ENCODE assay signal across 17 cellular contexts in genomic region chr14:68774771-68775613, GRCh38. TPM values are rescaled to one million over a fixed set of nuclear protein-coding genes. Genes with fewer than 3 reads are reported as not detected.
A peak's percentile ranks its signal among the peaks of the same experiment; 100 is the strongest.
DNase-seq lines count a peak whose midpoint lies in the region; ATAC-seq, FAIRE-seq and TF ChIP-seq lines count a peak whose summit lies in the region.
"Had no signal": no experiment of that assay in that cellular context is flagged by ENCODE, and none has a peak within 500 bp of the region (broad histone marks: within the 10 kb centered on the region; RNA-seq: fewer than 3 reads in every experiment).

No MANE protein-coding gene starts in this region.

- H3K4me1 Mint-ChIP-seq in activated naive CD8-positive, alpha-beta T cell (ENCODE audit: low read depth) = peaks cover 66% of the 10 kb centered on the region
- peaks cover 55% of the 10 kb centered on the region for H3K4me1 Mint-ChIP-seq in activated naive CD8-positive, alpha-beta T cell treated with anti-CD3 and anti-CD28 coated beads, Interleukin-2, amount 50 U/mL, for 24 hours
- H3K4me1 Mint-ChIP-seq in astrocyte (ENCODE audit: low read depth, unreplicated experiment) = peaks cover 22% of the 10 kb centered on the region
- H3K4me1 Mint-ChIP-seq in activated CD4-positive, alpha-beta T cell treated with anti-CD3 and anti-CD28 coated beads, Interleukin-2, amount 10 ng/mL, durations not matched to agents 24 days and 14 days = peaks cover 44% of the 10 kb centered on the region

- peak; percentile 23 for FAIRE-seq in astrocyte (lab: Jason Lieb, UNC)
- FAIRE-seq: endometrium, RCC 7860 had no signal

- H3K27ac ChIP-seq in astrocyte (ENCODE audit: low read depth, low read length) (no peak overlapping the region), aorta (ENCODE audit: low read depth in 1 of 2, low read length in 2 of 2) (peak overlapping the region in 1 of 2 donors; percentile 10)
- H3K27ac ChIP-seq: testis had no signal

- no peak for DNase-seq in activated naive CD8-positive, alpha-beta T cell treated with anti-CD3 and anti-CD28 coated beads, Interleukin-2, amount 50 U/mL, for 24 hours
- DNase-seq in astrocyte (ENCODE audit: low read depth) = no peak
- peak; percentile 21 for DNase-seq in islet precursor cell
- peak; percentile 59 to 72 for DNase-seq in aorta
- no peak for DNase-seq in stimulated activated CD4-positive, alpha-beta T cell treated with anti-CD3 and anti-CD28 coated beads, Interleukin-4, amount 100 ng/mL, for 1 hour
- DNase-seq in activated CD4-positive, alpha-beta T cell treated with anti-CD3 and anti-CD28 coated beads, Interleukin-2, amount 10 ng/mL, durations not matched to agents 24 days and 14 days = no peak
- DNase-seq: activated CD4-positive, alpha-beta T cell treated with anti-CD3 and anti-CD28 coated beads for 1 hour; activated naive CD8-positive, alpha-beta T cell treated with anti-CD3 and anti-CD28 coated beads for 36 hours; kidney glomerular epithelial cell; testis had no signal

- WGBS in aorta, 2 donors = 74 to 81% methylated on average over 4 of the region's 4 CpGs

- no peak overlapping the region for H3K4me2 ChIP-seq in astrocyte (ENCODE audit: low read length)

- peak overlapping the region; percentile 22 for H3K27ac Mint-ChIP-seq in activated naive CD8-positive, alpha-beta T cell
- H3K27ac Mint-ChIP-seq in activated naive CD8-positive, alpha-beta T cell treated with anti-CD3 and anti-CD28 coated beads, Interleukin-2, amount 50 U/mL, for 24 hours = no peak overlapping the region
- peak overlapping the region; percentile 7 for H3K27ac Mint-ChIP-seq in astrocyte (ENCODE audit: unreplicated experiment)
- no peak overlapping the region for H3K27ac Mint-ChIP-seq in activated CD4-positive, alpha-beta T cell treated with anti-CD3 and anti-CD28 coated beads, Interleukin-2, amount 10 ng/mL, durations not matched to agents 24 days and 14 days
- H3K27ac Mint-ChIP-seq: activated naive CD8-positive, alpha-beta T cell treated with anti-CD3 and anti-CD28 coated beads for 36 hours; IgD-negative memory B cell had no signal

- no peak for ATAC-seq in activated naive CD8-positive, alpha-beta T cell treated with anti-CD3 and anti-CD28 coated beads, Interleukin-2, amount 50 U/mL, for 24 hours
- ATAC-seq in aorta (ENCODE audit: low FRiP score) (peak; percentile 61), GM18909 (IDR thresholded peaks at IDR 0.05; ENCODE audit: poor library complexity, unreplicated experiment) (no peak)

- H3K27me3 Mint-ChIP-seq in activated naive CD8-positive, alpha-beta T cell = no peaks in the 10 kb centered on the region
- no peaks in the 10 kb centered on the region for H3K27me3 Mint-ChIP-seq in activated naive CD8-positive, alpha-beta T cell treated with anti-CD3 and anti-CD28 coated beads, Interleukin-2, amount 50 U/mL, for 24 hours
- H3K27me3 Mint-ChIP-seq in astrocyte (ENCODE audit: low read depth, unreplicated experiment) = no peaks in the 10 kb centered on the region
- no peaks in the 10 kb centered on the region for H3K27me3 Mint-ChIP-seq in activated CD4-positive, alpha-beta T cell treated with anti-CD3 and anti-CD28 coated beads, Interleukin-2, amount 10 ng/mL, durations not matched to agents 24 days and 14 days
- H3K27me3 Mint-ChIP-seq: activated naive CD8-positive, alpha-beta T cell treated with anti-CD3 and anti-CD28 coated beads for 36 hours; IgD-negative memory B cell had no signal

- no peak overlapping the region for H3K9ac ChIP-seq in astrocyte (ENCODE audit: low read length)
- H3K9ac ChIP-seq: BLaER1 treated with 17β-estradiol and CSF1 and Interleukin-3, amounts not matched to agents 10 nM and 100 nM had no signal

- H2AFZ ChIP-seq in astrocyte (ENCODE audit: low read depth, low read length) = no peak overlapping the region

- H3K4me3 Mint-ChIP-seq in activated naive CD8-positive, alpha-beta T cell = no peak overlapping the region
- no peak overlapping the region for H3K4me3 Mint-ChIP-seq in activated naive CD8-positive, alpha-beta T cell treated with anti-CD3 and anti-CD28 coated beads, Interleukin-2, amount 50 U/mL, for 24 hours
- H3K4me3 Mint-ChIP-seq in astrocyte (ENCODE audit: unreplicated experiment) = no peak overlapping the region
- H3K4me3 Mint-ChIP-seq in activated CD4-positive, alpha-beta T cell treated with anti-CD3 and anti-CD28 coated beads, Interleukin-2, amount 10 ng/mL, durations not matched to agents 24 days and 14 days = no peak overlapping the region
- H3K4me3 Mint-ChIP-seq: activated naive CD8-positive, alpha-beta T cell treated with anti-CD3 and anti-CD28 coated beads for 36 hours; IgD-negative memory B cell; neural crest cell had no signal

- H3K4me3 ChIP-seq in astrocyte (ENCODE audit: insufficient read depth, low read depth, low read length) (no peak overlapping the region), aorta (ENCODE audit: low read length in 2 of 2) (no peak overlapping the region)
- H3K4me3 ChIP-seq: BLaER1 treated with 17β-estradiol and CSF1 and Interleukin-3, amounts not matched to agents 10 nM and 100 nM; testis had no signal

- TF ChIP-seq CTCF in astrocyte (IDR thresholded peaks at IDR 0.05; ENCODE audit: insufficient read depth, low read depth, low read length) = no peak

- H3K9me3 Mint-ChIP-seq in activated naive CD8-positive, alpha-beta T cell (ENCODE audit: low read depth) = peaks cover 4% of the 10 kb centered on the region
- peaks cover 8% of the 10 kb centered on the region for H3K9me3 Mint-ChIP-seq in activated naive CD8-positive, alpha-beta T cell treated with anti-CD3 and anti-CD28 coated beads, Interleukin-2, amount 50 U/mL, for 24 hours
- H3K9me3 Mint-ChIP-seq in astrocyte (ENCODE audit: unreplicated experiment) = peaks cover 6% of the 10 kb centered on the region
- H3K9me3 Mint-ChIP-seq in activated CD4-positive, alpha-beta T cell treated with anti-CD3 and anti-CD28 coated beads, Interleukin-2, amount 10 ng/mL, durations not matched to agents 24 days and 14 days = no peaks in the 10 kb centered on the region

- intact Hi-C loops in aorta (cut with DNase I) = loop anchor here in 1 of 2 donors (5.0 kb wide), 1 partner anchor 83 kb away; no protein-coding TSS in a partner anchor
- intact Hi-C loops in activated CD4-positive, alpha-beta T cell treated with anti-CD3 and anti-CD28 coated beads, Interleukin-2, amount 10 ng/mL, durations not matched to agents 24 days and 14 days (cut with micrococcal nuclease) = no loop called here

- no peaks in the 10 kb centered on the region for H4K20me1 ChIP-seq in astrocyte (ENCODE audit: insufficient read depth, low read length)
- H4K20me1 ChIP-seq: BLaER1 treated with 17β-estradiol and CSF1 and Interleukin-3, amounts not matched to agents 10 nM and 100 nM had no signal

- H3K9me3 ChIP-seq in astrocyte (ENCODE audit: insufficient read depth, low read depth, low read length) = peaks cover 15% of the 10 kb centered on the region
- no peaks in the 10 kb centered on the region for H3K9me3 ChIP-seq in aorta (ENCODE audit: control insufficient read depth, low read length)
- H3K9me3 ChIP-seq: testis had no signal

- H3K27me3 ChIP-seq in astrocyte (ENCODE audit: insufficient read depth, low read length) = no peaks in the 10 kb centered on the region
- H3K27me3 ChIP-seq in aorta (ENCODE audit: control insufficient read depth in 1 of 2, insufficient read depth in 2 of 2, low read length in 1 of 2) = no peaks in the 10 kb centered on the region
- H3K27me3 ChIP-seq: BLaER1 treated with 17β-estradiol and CSF1 and Interleukin-3, amounts not matched to agents 10 nM and 100 nM; testis had no signal

- no peaks in the 10 kb centered on the region for H3K79me2 ChIP-seq in astrocyte (ENCODE audit: insufficient read depth, low read length)

- H3K36me3 Mint-ChIP-seq in activated naive CD8-positive, alpha-beta T cell = no peaks in the 10 kb centered on the region
- no peaks in the 10 kb centered on the region for H3K36me3 Mint-ChIP-seq in activated naive CD8-positive, alpha-beta T cell treated with anti-CD3 and anti-CD28 coated beads, Interleukin-2, amount 50 U/mL, for 24 hours (ENCODE audit: low read depth)
- no peaks in the 10 kb centered on the region for H3K36me3 Mint-ChIP-seq in astrocyte (ENCODE audit: low read depth, unreplicated experiment)
- peaks cover 6% of the 10 kb centered on the region for H3K36me3 Mint-ChIP-seq in activated CD4-positive, alpha-beta T cell treated with anti-CD3 and anti-CD28 coated beads, Interleukin-2, amount 10 ng/mL, durations not matched to agents 24 days and 14 days (ENCODE audit: low read depth)
- H3K36me3 Mint-ChIP-seq: IgD-negative memory B cell had no signal

- H3K36me3 ChIP-seq in astrocyte (ENCODE audit: insufficient read depth, low read length) (no peaks in the 10 kb centered on the region), aorta (ENCODE audit: control insufficient read depth in 1 of 2, insufficient read depth in 2 of 2, low read length in 1 of 2) (no peaks in the 10 kb centered on the region)
- H3K36me3 ChIP-seq: BLaER1 treated with 17β-estradiol and CSF1 and Interleukin-3, amounts not matched to agents 10 nM and 100 nM had no signal

- H3K4me1 ChIP-seq in astrocyte (ENCODE audit: insufficient read depth, low read length) (peaks cover 14% of the 10 kb centered on the region), aorta (ENCODE audit: control insufficient read depth in 1 of 2, insufficient read depth in 2 of 2, low read length in 2 of 2) (no peaks in the 10 kb centered on the region)

RNA-seq across cellular contexts. Expression of gene ZFP36L1, which starts 17.9 kb away (rescaled TPM):
- total RNA-seq in astrocyte (210 and 219 TPM in 2 replicates), aorta (100 to 1,000 TPM; 302 to 388 TPM)
- 10 to 100 TPM; 35.3 to 48.6 TPM for polyA plus RNA-seq in aorta
- total RNA-seq in activated CD4-positive, alpha-beta T cell treated with anti-CD3 and anti-CD28 coated beads, Interleukin-2, amount 10 ng/mL, durations not matched to agents 24 days and 14 days = 106 TPM in 2 replicates

Comparison
In these comparisons a context has a peak if more than half of its experiments do, and no peak if none do; other contexts are left out.
1. H3K27ac Mint-ChIP-seq: peak in activated naive CD8-positive, alpha-beta T cell (single experiment) and astrocyte (single experiment); none in activated naive CD8-positive, alpha-beta T cell treated with anti-CD3 and anti-CD28 coated beads, Interleukin-2, amount 50 U/mL, for 24 hours (single experiment) and activated CD4-positive, alpha-beta T cell treated with anti-CD3 and anti-CD28 coated beads, Interleukin-2, amount 10 ng/mL, durations not matched to agents 24 days and 14 days (single experiment).
2. DNase-seq: peak in islet precursor cell (single experiment) and aorta (2 of 2); none in activated naive CD8-positive, alpha-beta T cell treated with anti-CD3 and anti-CD28 coated beads, Interleukin-2, amount 50 U/mL, for 24 hours (single experiment), astrocyte (single experiment), stimulated activated CD4-positive, alpha-beta T cell treated with anti-CD3 and anti-CD28 coated beads, Interleukin-4, amount 100 ng/mL, for 1 hour (single experiment) and activated CD4-positive, alpha-beta T cell treated with anti-CD3 and anti-CD28 coated beads, Interleukin-2, amount 10 ng/mL, durations not matched to agents 24 days and 14 days (single experiment).